Comparison of ENCODE assay signal across 12 cellular contexts in genomic region chr20:35870541-35871307, GRCh38.
DNase-seq lines count a peak whose midpoint lies in the region; ATAC-seq, FAIRE-seq and TF ChIP-seq lines count a peak whose summit lies in the region.
"Had no signal": no experiment of that assay in that cellular context is flagged by ENCODE, and none has a peak within 500 bp of the region (broad histone marks: within the 10 kb centered on the region; RNA-seq: fewer than 3 reads in every experiment).

No MANE protein-coding gene starts in this region.

- FAIRE-seq in K562 (lab: Jason Lieb, UNC), result peak; percentile 37
- FAIRE-seq: HepG2 had no signal

- intact Hi-C loops in Right ventricle myocardium superior (cut with DNase I) (no loop called here), K562 (cut with micrococcal nuclease) (no loop called here)

- no TSS peak for BruUV-seq in K562 (replicated peaks; lab: Mats Ljungman, UMichigan)

- H2AFZ ChIP-seq in K562 (ENCODE audit: low read depth, low read length), result 0 out of 2 replicates have a peak overlapping the region, but pooled peaks have one; percentile 13

- TF ChIP-seq POLR2A in K562 (conservative IDR thresholded peaks at IDR 0.05), result no peak

- H3K4me3 ChIP-seq in right atrium auricular region (no peak overlapping the region), K562 (no peak overlapping the region), muscle layer of duodenum (ENCODE audit: low read depth in 1 of 2, low read length in 2 of 2) (peak overlapping the region in 1 of 2 donors; percentile 13), urinary bladder (ENCODE audit: low read depth, low read length) (no peak overlapping the region)

- H4K20me1 ChIP-seq in K562 (replicated peaks; ENCODE audit: control insufficient read depth, insufficient read depth, low read length), result no peaks in the 10 kb centered on the region

- ATAC-seq in Right ventricle myocardium superior (ENCODE audit: poor library complexity) (no peak), K562 (no peak), GM21825 (IDR thresholded peaks at IDR 0.05; ENCODE audit: unreplicated experiment) (no peak)
- ATAC-seq: HepG2 had no signal

- TF ChIP-seq RAD21 in K562 (CRISPR knock-in tag; conservative IDR thresholded peaks at IDR 0.05 in 1 of 2, IDR thresholded peaks at IDR 0.05 in 1 of 2), result no peak

- CTCF ChIA-PET in K562 (lab: Yijun Ruan, JAX; ENCODE audit: low intra/inter-chr PET ratio), result no interaction called here

- TF ChIP-seq EP300 in K562 (IDR thresholded peaks at IDR 0.05; ENCODE audit: low read length), result no peak

- H3K9me1 ChIP-seq in K562 (ENCODE audit: control insufficient read depth, insufficient read depth, low read length), result no peaks in the 10 kb centered on the region

- H3K27ac ChIP-seq in right atrium auricular region (peak overlapping the region; percentile 56 to 69), K562 (ENCODE audit: extremely low read depth, low read depth, low read length) (peak overlapping the region; percentile 50; the same call in 1 of the 3 replicates), muscle layer of duodenum (ENCODE audit: low read length) (peak overlapping the region; percentile 72), urinary bladder (ENCODE audit: low read depth) (peak overlapping the region; percentile 67)

- H3K9me3 ChIP-seq in right atrium auricular region, result no peaks in the 10 kb centered on the region
- no peaks in the 10 kb centered on the region for H3K9me3 ChIP-seq in K562 (replicated peaks; ENCODE audit: control insufficient read depth, insufficient read depth, low read depth, low read length)
- no peaks in the 10 kb centered on the region for H3K9me3 ChIP-seq in muscle layer of duodenum (ENCODE audit: control insufficient read depth in 1 of 2, low read length in 2 of 2)

- no peak for TF ChIP-seq CTCF in right atrium auricular region (IDR thresholded peaks at IDR 0.05)
- no peak for TF ChIP-seq CTCF in K562 (IDR thresholded peaks at IDR 0.05 in 2 of 3, conservative IDR thresholded peaks at IDR 0.05 in 1 of 3; ENCODE audit: insufficient read depth in 2 of 3, low read depth in 1 of 3, low read length in 3 of 3)

- DNase-seq in right atrium auricular region (ENCODE audit: low spot score) (no peak), Right ventricle myocardium superior (no peak), K562 (ENCODE audit: extremely low read depth in 1 of 4, low spot score in 3 of 4) (no peak), DMS79 treated with DMSO at 0.1 percent for 48 hours (lab: John Stamatoyannopoulos, UW) (no peak), HCEC 1CT (no peak)
- DNase-seq: activated CD4-positive, alpha-beta T cell treated with anti-CD3 and anti-CD28 coated beads, Interleukin-2, amount 10 ng/mL, durations not matched to agents 7 days and 5 days; cerebellar nuclear complex; SHP77 had no signal

- 51% methylated on average over 7 of the region's 7 CpGs for WGBS in K562 (ENCODE audit: insufficient coverage, low coverage, missing lambda C conversion rate)
- WGBS in urinary bladder, result 65% methylated on average over 7 of the region's 7 CpGs

- no peaks in the 10 kb centered on the region for H3K27me3 ChIP-seq in right atrium auricular region
- H3K27me3 ChIP-seq in K562 (ENCODE audit: control insufficient read depth in 2 of 2, insufficient read depth in 2 of 2, low read length in 2 of 2), result no peaks in the 10 kb centered on the region
- no peaks in the 10 kb centered on the region for H3K27me3 ChIP-seq in muscle layer of duodenum (ENCODE audit: low read depth, low read length)

- H3K36me3 ChIP-seq in right atrium auricular region (no peaks in the 10 kb centered on the region), K562 (ENCODE audit: control insufficient read depth, insufficient read depth, low read length) (peaks cover 11% of the 10 kb centered on the region; the same call in 2 of the 3 replicates), muscle layer of duodenum (ENCODE audit: control insufficient read depth in 1 of 2, insufficient read depth in 2 of 2, low read length in 2 of 2) (peaks cover under 1 to 4% of the 10 kb centered on the region in 2 donors), urinary bladder (ENCODE audit: insufficient read depth) (no peaks in the 10 kb centered on the region)

- H3K9ac ChIP-seq in K562 (ENCODE audit: insufficient read depth in 1 of 2, low read depth in 2 of 2, low read length in 2 of 2), result no peak overlapping the region

- in situ Hi-C loops in K562 (cut with MboI), result no loop called here

- peak overlapping the region; percentile 62 for H3K4me2 ChIP-seq in K562 (ENCODE audit: insufficient read depth, low read length)

- H3K4me1 ChIP-seq in right atrium auricular region (peaks cover 0 to 18% of the 10 kb centered on the region in 2 donors), K562 (replicated peaks in 1 of 2; ENCODE audit: control insufficient read depth in 2 of 2, insufficient read depth in 2 of 2, low read length in 2 of 2) (peaks cover 6 to 19% of the 10 kb centered on the region in 2 experiments), muscle layer of duodenum (ENCODE audit: control insufficient read depth in 1 of 2, insufficient read depth in 2 of 2, low read length in 2 of 2) (peaks cover 0 to 3% of the 10 kb centered on the region in 2 donors), urinary bladder (ENCODE audit: insufficient read depth) (no peaks in the 10 kb centered on the region)

- POLR2A ChIA-PET in K562 (lab: Yijun Ruan, JAX), result interaction anchor here (1.2 kb wide), 1 partner anchor 145 kb away, joined by 4 read pairs; no protein-coding TSS in a partner anchor

- peaks cover 1% of the 10 kb centered on the region; the same call in 1 of the 3 replicates for H3K79me2 ChIP-seq in K562 (ENCODE audit: control insufficient read depth, insufficient read depth, low read length)

TF ChIP-seq in K562, 482 proteins besides CTCF, POLR2A, EP300 and RAD21:
- no peak for TF ChIP-seq ZNF274 (IDR thresholded peaks at IDR 0.05; ENCODE audit: borderline replicate concordance, low read depth, low read length)
- no peak for TF ChIP-seq RBM14 (IDR thresholded peaks at IDR 0.05; ENCODE audit: borderline replicate concordance, insufficient read depth, low read depth, low read length)
- TF ChIP-seq JUN (IDR thresholded peaks at IDR 0.05; ENCODE audit: borderline replicate concordance, low read depth, low read length), result no peak
- no peak for TF ChIP-seq JUN (CRISPR knock-in tag; IDR thresholded peaks at IDR 0.05; ENCODE audit: borderline replicate concordance)
- TF ChIP-seq ILF3 (IDR thresholded peaks at IDR 0.05; ENCODE audit: borderline replicate concordance), result no peak
- TF ChIP-seq FUS (optimal IDR thresholded peaks at IDR 0.05; ENCODE audit: low read depth, low read length), result no peak
- no peak for TF ChIP-seq ZNF507 (tag; conservative IDR thresholded peaks at IDR 0.05)
- no peak for TF ChIP-seq ZC3H11A (IDR thresholded peaks at IDR 0.05; ENCODE audit: low read depth, low read length)
- TF ChIP-seq TAF1 (IDR thresholded peaks at IDR 0.05; ENCODE audit: control insufficient read depth, extremely low read depth, insufficient read depth, low read length, severe bottlenecking), result no peak
- no peak for TF ChIP-seq SMARCA4 (IDR thresholded peaks at IDR 0.05)
- no peak for TF ChIP-seq NELFE (IDR thresholded peaks at IDR 0.05; ENCODE audit: insufficient read depth, insufficient read length)
- TF ChIP-seq, protein P1, sequence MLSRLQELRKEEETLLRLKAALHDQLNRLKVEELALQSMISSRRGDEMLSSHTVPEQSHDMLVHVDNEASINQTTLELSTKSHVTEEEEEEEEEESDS (CRISPR knock-in tag; IDR thresholded peaks at IDR 0.05), result no peak
- TF ChIP-seq POU5F1 (IDR thresholded peaks at IDR 0.05; ENCODE audit: borderline replicate concordance, low read depth, low read length, partially characterized antibody), result no peak
- TF ChIP-seq NONO (IDR thresholded peaks at IDR 0.05; ENCODE audit: low read depth in 2 of 2, low read length in 1 of 2), result no peak
- TF ChIP-seq ZNF217 (CRISPR knock-in tag; IDR thresholded peaks at IDR 0.05), result no peak
- no peak for TF ChIP-seq BCL6 (CRISPR knock-in tag; IDR thresholded peaks at IDR 0.05)
- TF ChIP-seq, protein P2, sequence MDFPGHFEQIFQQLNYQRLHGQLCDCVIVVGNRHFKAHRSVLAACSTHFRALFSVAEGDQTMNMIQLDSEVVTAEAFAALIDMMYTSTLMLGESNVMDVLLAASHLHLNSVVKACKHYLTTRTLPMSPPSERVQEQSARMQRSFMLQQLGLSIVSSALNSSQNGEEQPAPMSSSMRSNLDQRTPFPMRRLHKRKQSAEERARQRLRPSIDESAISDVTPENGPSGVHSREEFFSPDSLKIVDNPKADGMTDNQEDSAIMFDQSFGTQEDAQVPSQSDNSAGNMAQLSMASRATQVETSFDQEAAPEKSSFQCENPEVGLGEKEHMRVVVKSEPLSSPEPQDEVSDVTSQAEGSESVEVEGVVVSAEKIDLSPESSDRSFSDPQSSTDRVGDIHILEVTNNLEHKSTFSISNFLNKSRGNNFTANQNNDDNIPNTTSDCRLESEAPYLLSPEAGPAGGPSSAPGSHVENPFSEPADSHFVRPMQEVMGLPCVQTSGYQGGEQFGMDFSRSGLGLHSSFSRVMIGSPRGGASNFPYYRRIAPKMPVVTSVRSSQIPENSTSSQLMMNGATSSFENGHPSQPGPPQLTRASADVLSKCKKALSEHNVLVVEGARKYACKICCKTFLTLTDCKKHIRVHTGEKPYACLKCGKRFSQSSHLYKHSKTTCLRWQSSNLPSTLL (IDR thresholded peaks at IDR 0.05), result no peak
- TF ChIP-seq SMARCA5 (IDR thresholded peaks at IDR 0.05), result no peak
- no peak for TF ChIP-seq ZNF354B (CRISPR knock-in tag; IDR thresholded peaks at IDR 0.05)
- TF ChIP-seq TAF7 (tag; IDR thresholded peaks at IDR 0.05), result no peak
- TF ChIP-seq KAT8 (IDR thresholded peaks at IDR 0.05; ENCODE audit: low read depth), result no peak
